ENCODE assay signal across 26 cellular contexts in the genomic region with DNA sequence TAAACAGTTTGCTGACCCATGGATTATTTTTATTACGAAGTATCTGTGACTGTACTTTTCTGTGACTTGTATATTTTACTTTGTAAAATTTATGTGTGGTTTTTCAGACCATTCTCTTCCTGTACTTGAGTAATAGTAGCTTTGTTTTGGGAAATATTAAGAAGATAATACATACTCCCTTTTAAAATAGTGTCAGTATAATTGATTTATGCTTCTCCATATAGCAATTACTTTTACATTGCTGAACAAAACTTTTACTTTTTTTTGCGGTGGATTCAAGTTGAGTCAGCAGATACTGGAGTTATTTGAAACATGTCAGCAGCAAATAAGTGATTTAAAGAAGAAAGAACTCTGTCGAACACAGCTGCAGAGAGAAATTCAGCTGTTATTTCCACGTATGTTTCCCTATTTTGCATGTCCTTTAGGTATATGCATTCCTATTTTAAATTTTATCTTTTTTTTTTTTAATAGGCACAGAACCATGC.
"Had no signal": no experiment of that assay in that cellular context is flagged by ENCODE, and none has a peak within 500 bp of the region (broad histone marks: within the 10 kb centered on the region; RNA-seq: fewer than 3 reads in every experiment).

No MANE protein-coding gene starts in this region.

- ATAC-seq: gastrocnemius medialis; left lobe of liver; psoas muscle; right cardiac atrium; stimulated activated naive CD8-positive, alpha-beta T cell treated with anti-CD3 and anti-CD28 coated beads, Interleukin-15, amount 100 ng/mL, for 72 hours had no signal

- H3K4me3 ChIP-seq: ascending aorta, esophagus squamous epithelium, gastrocnemius medialis, ovary, psoas muscle, skin epidermis, suprapubic skin, transverse colon, uterus had no signal

- H3K27ac ChIP-seq: ascending aorta, esophagus squamous epithelium, gastrocnemius medialis, ovary, psoas muscle, skin epidermis, suprapubic skin, transverse colon, uterus had no signal

- H3K4me1 ChIP-seq: ascending aorta, esophagus squamous epithelium, psoas muscle, suprapubic skin, transverse colon, uterus had no signal

- DNase-seq: activated CD4-positive, alpha-beta T cell treated with anti-CD3 and anti-CD28 coated beads, Interleukin-2, amount 50 U/mL, for 1 hour; activated CD4-positive, CD25-positive, alpha-beta regulatory T cell treated with anti-CD3 and anti-CD28 coated beads, Interleukin-2, amount 50 U/mL, for 72 hours; activated CD8-positive, alpha-beta memory T cell treated with anti-CD3 and anti-CD28 coated beads, Interleukin-2, amount 50 U/mL, for 4 hours; activated effector memory CD4-positive, alpha-beta T cell treated with Interleukin-2 at 50 U/mL for 16 hours; activated naive CD4-positive, alpha-beta T cell treated with anti-CD3 and anti-CD28 coated beads, Interleukin-2, amount 50 U/mL, for 16 hours; activated T-cell treated with anti-CD3 and anti-CD28 coated beads, Interleukin-2, amount 50 U/mL, for 48 hours; effector CD8-positive, alpha-beta T cell; esophagus squamous epithelium; gastrocnemius medialis; head of caudate nucleus; kidney; mammary epithelial cell; ovary; psoas muscle; right cardiac atrium; stimulated activated CD4-positive, alpha-beta T cell treated with anti-CD3 and anti-CD28 coated beads, Interleukin-15, amount 100 ng/mL, for 24 hours; stimulated activated CD4-positive, alpha-beta T cell treated with anti-CD3 and anti-CD28 coated beads, Interleukin-2, amount 100 ng/mL, for 48 hours; stimulated activated naive CD8-positive, alpha-beta T cell treated with anti-CD3 and anti-CD28 coated beads, Interleukin-15, amount 100 ng/mL, for 72 hours; T-helper 1 cell; T1000; transverse colon; uterus had no signal

- H3K36me3 ChIP-seq: ovary, uterus had no signal

- H3K9me3 ChIP-seq: ascending aorta, esophagus squamous epithelium, gastrocnemius medialis, ovary, psoas muscle, suprapubic skin, transverse colon, uterus had no signal

- H3K27me3 ChIP-seq: ascending aorta, esophagus squamous epithelium, gastrocnemius medialis, ovary, suprapubic skin, transverse colon, uterus had no signal
